In genomic region chr4:42315231-42315630, GRCh38 we compare ENCODE assay signal across 19 cellular contexts.
DNase-seq lines count a peak whose midpoint lies in the region; ATAC-seq, FAIRE-seq and TF ChIP-seq lines count a peak whose summit lies in the region.
"Had no signal": no experiment of that assay in that cellular context is flagged by ENCODE, and none has a peak within 500 bp of the region (broad histone marks: within the 10 kb centered on the region; RNA-seq: fewer than 3 reads in every experiment).

No MANE protein-coding gene starts in this region.

- peak overlapping the region; percentile 78; the same call in 1 of the 2 replicates for H3K18ac ChIP-seq in H1 (ENCODE audit: extremely low read depth, low read length)
- H3K18ac ChIP-seq in neuronal stem cell (ENCODE audit: low read length), result peak overlapping the region; percentile 52

- H3K27me3 ChIP-seq in H1 (replicated peaks in 1 of 4; ENCODE audit: control insufficient read depth in 3 of 4, extremely low read depth in 1 of 4, insufficient read depth in 3 of 4, low read length in 3 of 4), result no peaks in the 10 kb centered on the region
- H3K27me3 ChIP-seq in neuronal stem cell (ENCODE audit: control insufficient read depth in 3 of 3, insufficient read depth in 3 of 3, low read depth in 1 of 3, low read length in 3 of 3), result no peaks in the 10 kb centered on the region

- H3K27ac ChIP-seq in H1 (ENCODE audit: low read depth, low read length) (no peak overlapping the region), neuronal stem cell (replicated peaks; ENCODE audit: low read length) (no peak overlapping the region)
- H3K27ac ChIP-seq: A549 had no signal

- H2AK5ac ChIP-seq in H1 (ENCODE audit: low read depth, low read length) (no peak overlapping the region), neuronal stem cell (ENCODE audit: low read depth, low read length) (no peak overlapping the region)

- no peak for TF ChIP-seq CTCF in H1 (IDR thresholded peaks at IDR 0.05; ENCODE audit: control extremely low read depth in 1 of 3, insufficient read depth in 1 of 3, low read depth in 1 of 3, low read length in 3 of 3)

- 96% methylated on average over 18 of the region's 28 CpGs; no CpG with 5 or more reads in 1 of the 2 experiments for WGBS in H1 (ENCODE audit: extremely low coverage in 1 of 2, insufficient coverage in 1 of 2, insufficient read length in 1 of 2, insufficient replicate concordance in 2 of 2, low coverage in 1 of 2, low lambda C conversion rate in 2 of 2, missing lambda C conversion rate in 1 of 2), 2 experiments
- no CpG with 5 or more reads among the region's 28 CpGs for WGBS in neuronal stem cell (ENCODE audit: extremely low coverage in 2 of 2, insufficient read length in 2 of 2, insufficient replicate concordance in 1 of 2), 2 donors

- TF ChIP-seq POLR2A in H1 (IDR thresholded peaks at IDR 0.05; ENCODE audit: control extremely low read depth in 1 of 2, low read depth in 2 of 2, low read length in 2 of 2), result no peak

- H2BK12ac ChIP-seq in H1 (ENCODE audit: low read depth, low read length) (peak overlapping the region; percentile 68; the same call in 1 of the 2 replicates), neuronal stem cell (ENCODE audit: low read length) (peak overlapping the region; percentile 66)

- H3K9me3 ChIP-seq in H1 (ENCODE audit: insufficient read depth in 2 of 2, low read depth in 1 of 2, low read length in 1 of 2), result peaks cover 0 to 4% of the 10 kb centered on the region in 2 experiments; a peak in 1 of 4 replicates
- no peaks in the 10 kb centered on the region for H3K9me3 ChIP-seq in neuronal stem cell (replicated peaks in 1 of 2; ENCODE audit: control insufficient read depth in 2 of 2, insufficient read depth in 1 of 2, low read depth in 1 of 2, low read length in 2 of 2)
- H3K9me3 ChIP-seq: A549 had no signal

- no peak for TF ChIP-seq RAD21 in H1 (IDR thresholded peaks at IDR 0.05 in 1 of 2, conservative IDR thresholded peaks at IDR 0.05 in 1 of 2; ENCODE audit: low read depth in 2 of 2, low read length in 2 of 2)

- no peaks in the 10 kb centered on the region for H4K20me1 ChIP-seq in H1 (replicated peaks in 1 of 2; ENCODE audit: control insufficient read depth in 1 of 2, insufficient read depth in 2 of 2, low read length in 2 of 2)

- TF ChIP-seq EP300 in H1 (IDR thresholded peaks at IDR 0.05; ENCODE audit: borderline replicate concordance in 1 of 2, low read depth in 2 of 2, low read length in 2 of 2), result no peak

- peak overlapping the region; percentile 54 for H2BK120ac ChIP-seq in H1 (replicated peaks; ENCODE audit: low read depth, low read length)
- H2BK120ac ChIP-seq in neuronal stem cell (ENCODE audit: low read depth, low read length), result no peak overlapping the region

- no peak overlapping the region for H4K5ac ChIP-seq in H1 (ENCODE audit: insufficient read length, low read depth, low read length)

- H3K14ac ChIP-seq in H1 (ENCODE audit: insufficient read length) (no peak overlapping the region), neuronal stem cell (ENCODE audit: low read length) (no peak overlapping the region)

- H4K91ac ChIP-seq in H1 (replicated peaks; ENCODE audit: insufficient read length, low read length) (no peak overlapping the region), neuronal stem cell (ENCODE audit: low read depth, low read length, poor library complexity) (no peak overlapping the region)

- H3K4me1 ChIP-seq in H1 (replicated peaks in 1 of 4; ENCODE audit: control insufficient read depth in 3 of 4, insufficient read depth in 4 of 4, low read length in 3 of 4) (peaks cover 9 to 20% (median 13%) of the 10 kb centered on the region in 4 experiments; a peak in 6 of 7 replicates), neuronal stem cell (ENCODE audit: control insufficient read depth in 2 of 2, insufficient read depth in 1 of 2, low read depth in 1 of 2, low read length in 2 of 2) (no peaks in the 10 kb centered on the region)
- H3K4me1 ChIP-seq: A549 had no signal

- H2BK20ac ChIP-seq in H1 (ENCODE audit: low read length), result peak overlapping the region; percentile 95; the same call in 1 of the 2 replicates

- CTCF ChIA-PET in H1 (lab: Charles Lee; ENCODE audit: partially characterized antibody), result interaction anchor here (1.3 to 2.2 kb wide), 4 partner anchors 13 to 81 kb away, joined by 4 to 10 read pairs (median 6); partner anchors contain the start of gene SHISA3

- H2AFZ ChIP-seq in H1 (ENCODE audit: low read length) (no peak overlapping the region), neuronal stem cell (ENCODE audit: low read length) (no peak overlapping the region)

- in situ Hi-C loops in ACHN (cut with HindIII; ENCODE audit: low pct_ligation_motif_present, low pct_unique_long_range_greater_than_20kb, low sequenced_read_pairs), result no loop called here

- H3K23me2 ChIP-seq in H1 (ENCODE audit: low read depth, low read length), result no peaks in the 10 kb centered on the region

- no peaks in the 10 kb centered on the region; the same call in 1 of the 2 replicates for H3K79me1 ChIP-seq in H1 (ENCODE audit: low read depth, low read length)
- no peaks in the 10 kb centered on the region for H3K79me1 ChIP-seq in neuronal stem cell (ENCODE audit: low read depth, low read length)

- H3K9ac ChIP-seq in H1 (replicated peaks in 1 of 4; ENCODE audit: extremely low read depth in 1 of 4, low read depth in 3 of 4, low read length in 3 of 4), result no peak overlapping the region
- no peak overlapping the region for H3K9ac ChIP-seq in neuronal stem cell (ENCODE audit: low read depth, low read length, poor library complexity)

- H3K4ac ChIP-seq in H1 (replicated peaks; ENCODE audit: insufficient read length, low read depth, low read length) (no peak overlapping the region), neuronal stem cell (ENCODE audit: low read length) (no peak overlapping the region)

- H3K23ac ChIP-seq in H1 (ENCODE audit: insufficient read length) (no peak overlapping the region), neuronal stem cell (ENCODE audit: low read depth, low read length, poor library complexity) (no peak overlapping the region)

- DNase-seq in H1 (ENCODE audit: low read depth in 1 of 2, low spot score in 2 of 2), result no peak
- peak; percentile 42 for DNase-seq in islet precursor cell
- no peak for DNase-seq in neuronal stem cell (ENCODE audit: low spot score)
- no peak for DNase-seq in activated CD8-positive, alpha-beta memory T cell treated with anti-CD3 and anti-CD28 coated beads for 24 hours
- no peak for DNase-seq in ACHN
- DNase-seq: 8988T; C1 segment of cervical spinal cord; Calu3; CD4-positive, alpha-beta memory T cell; COR-L47; DMS53; DMS79 treated with DMSO at 0.1 percent for 48 hours; GF-D8; H9 had no signal

- no peaks in the 10 kb centered on the region for H3K79me2 ChIP-seq in H1 (ENCODE audit: control insufficient read depth in 1 of 2, insufficient read depth in 2 of 2, low read length in 2 of 2)

- no peak overlapping the region for H3K56ac ChIP-seq in H1 (replicated peaks; ENCODE audit: insufficient read length, low read depth, low read length)

- POLR2A ChIA-PET in H1 (lab: Charles Lee; ENCODE audit: partially characterized antibody), result interaction anchor here (1.0 to 1.5 kb wide), 2 partner anchors 13 to 44 kb away, joined by 3 to 4 read pairs; no protein-coding TSS in a partner anchor

- H2BK15ac ChIP-seq in H1 (ENCODE audit: low read length) (no peak overlapping the region), neuronal stem cell (ENCODE audit: low read length) (peak overlapping the region; percentile 49)

- FAIRE-seq in H1 (lab: Jason Lieb, UNC), result no peak
- FAIRE-seq: A549, GM12891, GM18507 had no signal

- H4K8ac ChIP-seq in H1 (ENCODE audit: extremely low read depth, insufficient read depth, low read length) (0 out of 2 replicates have a peak overlapping the region, but pooled peaks have one; percentile 31), neuronal stem cell (ENCODE audit: low read depth, low read length) (no peak overlapping the region)

- H2BK5ac ChIP-seq in H1 (ENCODE audit: low read depth, low read length), result no peak overlapping the region
- no peak overlapping the region for H2BK5ac ChIP-seq in neuronal stem cell (ENCODE audit: low read length)

- H3K4me3 ChIP-seq in H1 (ENCODE audit: extremely low read depth in 1 of 4, insufficient read depth in 2 of 4, low read depth in 3 of 4, low read length in 4 of 4), result no peak overlapping the region
- no peak overlapping the region for H3K4me3 ChIP-seq in neuronal stem cell (ENCODE audit: low read length in 2 of 2)
- H3K4me3 ChIP-seq: A549 had no signal

- no peak overlapping the region for H3K4me2 ChIP-seq in H1 (ENCODE audit: insufficient read depth in 1 of 2, low read depth in 2 of 2, low read length in 2 of 2)
- no peak overlapping the region for H3K4me2 ChIP-seq in neuronal stem cell (ENCODE audit: insufficient read depth, low read length, poor library complexity, severe bottlenecking)
- H3K4me2 ChIP-seq: A549 had no signal

- ATAC-seq in GM21619 (IDR thresholded peaks at IDR 0.05; ENCODE audit: unreplicated experiment), result no peak
- ATAC-seq: A549, HCT116 had no signal

- H3K36me3 ChIP-seq in H1 (ENCODE audit: control insufficient read depth in 2 of 4, insufficient read depth in 4 of 4, low read length in 3 of 4), result peaks cover 0 to 4% (median 0%) of the 10 kb centered on the region in 4 experiments; a peak in 1 of 8 replicates
- H3K36me3 ChIP-seq in neuronal stem cell (replicated peaks in 1 of 2; ENCODE audit: control insufficient read depth in 2 of 2, insufficient read depth in 2 of 2, low read length in 2 of 2), result no peaks in the 10 kb centered on the region

TF ChIP-seq in H1, 55 proteins besides CTCF, POLR2A, EP300 and RAD21:
- TF ChIP-seq YY1 (IDR thresholded peaks at IDR 0.05; ENCODE audit: low read depth, low read length) (no peak), E2F6 (IDR thresholded peaks at IDR 0.05) (0 out of 2 replicates have a peak, but pooled peaks have one; percentile 16), KDM4A (IDR thresholded peaks at IDR 0.05; ENCODE audit: low read depth, low read length, severe bottlenecking) (no peak), SUZ12 (IDR thresholded peaks at IDR 0.05; ENCODE audit: low read length) (no peak), KDM5A (IDR thresholded peaks at IDR 0.05; ENCODE audit: low read length) (no peak)
TF ChIP-seq in H1: peak in this region for 1.
